Comparison of ENCODE assay signal across 7 cellular contexts in genomic region chr15:40338041-40338657, GRCh38. TPM values are rescaled to one million over a fixed set of nuclear protein-coding genes. Genes with fewer than 3 reads are reported as not detected.
DNase-seq lines count a peak whose midpoint lies in the region; ATAC-seq, FAIRE-seq and TF ChIP-seq lines count a peak whose summit lies in the region.

No MANE protein-coding gene starts in this region.

- no TSS peak for BruUV-seq in IMR-90 (replicated peaks; lab: Mats Ljungman, UMichigan)

- TF ChIP-seq CTCF in IMR-90 (conservative IDR thresholded peaks at IDR 0.05; ENCODE audit: low read depth, low read length) (peak; percentile 69), uterus (IDR thresholded peaks at IDR 0.05) (peak; percentile 41 to 57 (median 55))

- peak overlapping the region; percentile 98 for H3K14ac ChIP-seq in IMR-90 (replicated peaks; ENCODE audit: low read depth, low read length)

- dilution Hi-C loops in IMR-90 (cut with HindIII; ENCODE audit: low sequenced_read_pairs, unreplicated experiment), result no loop called here

- H3K56ac ChIP-seq in IMR-90 (ENCODE audit: extremely low read depth, insufficient read depth, low read length), result peak overlapping the region; percentile 85

- H2BK5ac ChIP-seq in IMR-90 (ENCODE audit: low read depth, low read length, poor library complexity, severe bottlenecking), result peak overlapping the region; percentile 97

- peak overlapping the region; percentile 97 to 98 for H4K8ac ChIP-seq in IMR-90 (ENCODE audit: low read depth in 2 of 2, low read length in 2 of 2)

- peak overlapping the region; percentile 100 for H4K91ac ChIP-seq in IMR-90 (ENCODE audit: insufficient read depth, low read depth, low read length)

- peak; percentile 96 for DNase-seq in GM12891 (ENCODE audit: insufficient read length, low spot score)
- peak; percentile 60 for DNase-seq in IMR-90
- DNase-seq in SJCRH30, result peak; percentile 87 to 89
- peak; percentile 22 for DNase-seq in activated gamma-delta T cell (lab: John Stamatoyannopoulos, UW)
- peak; percentile 90 for DNase-seq in germinal center (ENCODE audit: low spot score)
- DNase-seq in posterior vena cava (ENCODE audit: low spot score), result peak; percentile 87
- DNase-seq in uterus, result peak; percentile 55 to 69

- FAIRE-seq in GM12891 (lab: Jason Lieb, UNC), result peak; percentile 94

- TF ChIP-seq POLR2A in GM12891 (IDR thresholded peaks at IDR 0.05; ENCODE audit: low read depth, low read length) (no peak), IMR-90 (IDR thresholded peaks at IDR 0.05; ENCODE audit: low read depth, low read length) (no peak), uterus (IDR thresholded peaks at IDR 0.05) (no peak)

- in situ Hi-C loops in IMR-90 (cut with MboI; ENCODE audit: low sequenced_read_pairs), result no loop called here

- intact Hi-C loops in IMR-90 (cut with micrococcal nuclease) (no loop called here), posterior vena cava (cut with DNase I) (no loop called here), uterus (cut with DNase I; ENCODE audit: low total_unique reads) (no loop called here)

- no peaks in the 10 kb centered on the region for H3K27me3 ChIP-seq in IMR-90 (ENCODE audit: control insufficient read depth, insufficient read depth, low read length)
- H3K27me3 ChIP-seq in SJCRH30, result no peaks in the 10 kb centered on the region
- no peaks in the 10 kb centered on the region for H3K27me3 ChIP-seq in uterus

- H3K4me1 ChIP-seq in IMR-90 (ENCODE audit: control insufficient read depth, insufficient read depth, low read length) (peaks cover 36% of the 10 kb centered on the region), SJCRH30 (peaks cover 60% of the 10 kb centered on the region), uterus (peaks cover 7 to 26% of the 10 kb centered on the region in 2 donors)

- H3K9me1 ChIP-seq in IMR-90 (ENCODE audit: insufficient read depth, low read length), result peaks cover 21% of the 10 kb centered on the region

- H3K27ac ChIP-seq in IMR-90 (ENCODE audit: insufficient read depth, low read length) (peak overlapping the region; percentile 97), SJCRH30 (peak overlapping the region; percentile 91), uterus (peak overlapping the region; percentile 96 to 97)

- peak overlapping the region; percentile 100 for H2AK9ac ChIP-seq in IMR-90 (replicated peaks; ENCODE audit: low read depth, low read length, poor library complexity)

- H4K20me1 ChIP-seq in IMR-90 (ENCODE audit: insufficient read depth, low read length), result peaks cover 3% of the 10 kb centered on the region; the same call in 1 of the 2 replicates

- H3K9me3 ChIP-seq in IMR-90 (ENCODE audit: control insufficient read depth, insufficient read depth, low read length) (no peaks in the 10 kb centered on the region), SJCRH30 (replicated peaks) (no peaks in the 10 kb centered on the region), uterus (no peaks in the 10 kb centered on the region)

- peaks cover 19% of the 10 kb centered on the region for H3K36me3 ChIP-seq in IMR-90 (ENCODE audit: control insufficient read depth, insufficient read depth, low read length)
- no peaks in the 10 kb centered on the region for H3K36me3 ChIP-seq in SJCRH30
- H3K36me3 ChIP-seq in uterus, result no peaks in the 10 kb centered on the region

- H2AFZ ChIP-seq in IMR-90 (replicated peaks; ENCODE audit: low read length, poor library complexity), result peak overlapping the region; percentile 69

- ATAC-seq in IMR-90 (ENCODE audit: low read depth), result peak; percentile 8; the same call in 1 of the 2 replicates

- H2BK15ac ChIP-seq in IMR-90 (ENCODE audit: low read depth, low read length), result peak overlapping the region; percentile 98; the same call in 2 of the 3 replicates

- H2AK5ac ChIP-seq in IMR-90 (ENCODE audit: low read depth, low read length), result peak overlapping the region; percentile 99

- no CpG with 5 or more reads among the region's 11 CpGs for WGBS in IMR-90 (ENCODE audit: extremely low coverage in 2 of 2, insufficient read length in 1 of 2), 2 experiments

- no peak overlapping the region for H3K4me3 ChIP-seq in IMR-90 (ENCODE audit: insufficient read depth, low read depth, low read length)
- peak overlapping the region; percentile 56 for H3K4me3 ChIP-seq in SJCRH30
- no peak overlapping the region for H3K4me3 ChIP-seq in uterus

- H3K9ac ChIP-seq in IMR-90 (ENCODE audit: low read depth, low read length), result peak overlapping the region; percentile 84

- POLR2A ChIA-PET in IMR-90 (lab: Charles Lee; ENCODE audit: unreplicated experiment), result interaction anchor here (1.5 to 3.3 kb wide), 2 partner anchors 10 to 15 kb away, joined by 3 to 20 read pairs; no protein-coding TSS in a partner anchor

- peak overlapping the region; percentile 96 for H3K23ac ChIP-seq in IMR-90 (ENCODE audit: low read depth, low read length)

- H3K18ac ChIP-seq in IMR-90 (ENCODE audit: low read depth, low read length), result peak overlapping the region; percentile 93

- H3K4me2 ChIP-seq in IMR-90 (ENCODE audit: low read depth, low read length), result peak overlapping the region; percentile 81

- CTCF ChIA-PET in IMR-90 (lab: Yijun Ruan, JAX), result interaction anchor here (0.6 to 2.6 kb wide), 6 partner anchors 11 to 242 kb away, joined by 3 to 18 read pairs (median 5); partner anchors contain the start of genes INAFM2 and KNSTRN

- TF ChIP-seq RAD21 in IMR-90 (IDR thresholded peaks at IDR 0.05; ENCODE audit: low read length), result peak; percentile 76

- H3K4ac ChIP-seq in IMR-90 (ENCODE audit: low read depth, low read length), result peak overlapping the region; percentile 100

- H2BK120ac ChIP-seq in IMR-90 (ENCODE audit: low read depth, low read length), result peak overlapping the region; percentile 98

- H2BK20ac ChIP-seq in IMR-90 (ENCODE audit: low read depth, low read length), result peak overlapping the region; percentile 98

- H4K5ac ChIP-seq in IMR-90 (ENCODE audit: low read depth, low read length), result peak overlapping the region; percentile 94

- H3K79me1 ChIP-seq in IMR-90 (ENCODE audit: low read depth in 1 of 2, low read length in 2 of 2), result peaks cover 27 to 61% of the 10 kb centered on the region in 2 experiments; a peak in 3 of 4 replicates

TF ChIP-seq in GM12891, 5 proteins besides CTCF, POLR2A, EP300 and RAD21:
- TF ChIP-seq POU2F2 (IDR thresholded peaks at IDR 0.05; ENCODE audit: low read depth, low read length) (peak; percentile 34; the same call in 1 of the 2 replicates), SPI1 (IDR thresholded peaks at IDR 0.05; ENCODE audit: low read depth, low read length) (no peak), POLR2AphosphoS5 (IDR thresholded peaks at IDR 0.05; ENCODE audit: low read depth, low read length) (no peak), TAF1 (IDR thresholded peaks at IDR 0.05; ENCODE audit: low read depth, low read length) (no peak), PAX5 (IDR thresholded peaks at IDR 0.05; ENCODE audit: insufficient read depth, low read length, severe bottlenecking) (no peak)

TF ChIP-seq in IMR-90, 13 proteins besides CTCF, POLR2A, EP300 and RAD21 (continues in another document):
- no peak for TF ChIP-seq RCOR1 (IDR thresholded peaks at IDR 0.05; ENCODE audit: insufficient replicate concordance, low read length)
- no peak for TF ChIP-seq CHD1 (IDR thresholded peaks at IDR 0.05; ENCODE audit: low read depth, low read length)
- no peak for TF ChIP-seq BHLHE40 (IDR thresholded peaks at IDR 0.05; ENCODE audit: low read depth, low read length)
- TF ChIP-seq MAFK (IDR thresholded peaks at IDR 0.05; ENCODE audit: low read depth, low read length), result no peak
- peak; percentile 66; the same call in 1 of the 2 replicates for TF ChIP-seq MAZ (IDR thresholded peaks at IDR 0.05; ENCODE audit: borderline replicate concordance, low read depth, low read length)
- no peak for TF ChIP-seq FOS (IDR thresholded peaks at IDR 0.05; ENCODE audit: low read depth, low read length)

RNA-seq across cellular contexts. Expression of gene CCDC9B, which starts 2.6 kb away (rescaled TPM):
- 0.06 TPM for polyA plus RNA-seq in GM12891 (2012; ENCODE audit: low read depth, missing spikeins)
- total RNA-seq in IMR-90 (2012; rRNA removed) (19.7 and 30.0 TPM in 2 replicates), posterior vena cava (10 to 100 TPM; 29.2 to 31.2 TPM), uterus (10 to 100 TPM in 1 of 4 donors, 1 to 10 TPM in 3; 2.4 to 43.8 (median 6.6) TPM)
- 26.0 and 30.9 TPM in 2 replicates for polyA plus RNA-seq in IMR-90 (2012; rRNA removed)
- polyA plus RNA-seq in IMR-90 (2012; cell fraction: cytosol; rRNA removed), result 7.0 and 19.7 TPM in 2 replicates
- 52.6 and 88.0 TPM in 2 replicates for polyA plus RNA-seq in IMR-90 (2012; cell fraction: nucleus; rRNA removed; ENCODE audit: low replicate concordance)
- 2.4 and 3.2 TPM in 2 replicates for total RNA-seq in SJCRH30 (2014; rRNA removed; shearing (Covaris generic))

RNA-seq across cellular contexts. Expression of gene PHGR1, which starts 12.7 kb away (rescaled TPM):
- polyA plus RNA-seq in GM12891 (2012; ENCODE audit: low read depth, missing spikeins), result not detected
- total RNA-seq in IMR-90 (2012; rRNA removed), result not detected in 2 replicates
- not detected in 2 replicates for polyA plus RNA-seq in IMR-90 (2012; rRNA removed)
- not detected in 2 replicates for polyA plus RNA-seq in IMR-90 (2012; cell fraction: cytosol; rRNA removed)
- not detected in 2 replicates for polyA plus RNA-seq in IMR-90 (2012; cell fraction: nucleus; rRNA removed; ENCODE audit: low replicate concordance)
- total RNA-seq in SJCRH30 (2014; rRNA removed; shearing (Covaris generic)), result not detected in 2 replicates
- not detected for total RNA-seq in posterior vena cava
- 1 to 10 TPM in 1 of 4 donors, not detected in 3; 1.8 TPM for total RNA-seq in uterus

RNA-seq across cellular contexts. Expression of gene INAFM2, which starts 14.7 kb away (rescaled TPM):
- polyA plus RNA-seq in GM12891 (2012; ENCODE audit: low read depth, missing spikeins), result 3.0 TPM
- total RNA-seq in IMR-90 (2012; rRNA removed) (10.4 and 13.1 TPM in 2 replicates), posterior vena cava (10 to 100 TPM; 25.3 to 27.1 TPM), uterus (10 to 100 TPM in 2 of 4 donors, 1 to 10 TPM in 2; 3.2 to 68.1 (median 8.9) TPM)
- polyA plus RNA-seq in IMR-90 (2012; rRNA removed), result 11.7 and 14.0 TPM in 2 replicates
- polyA plus RNA-seq in IMR-90 (2012; cell fraction: cytosol; rRNA removed), result 4.2 and 6.0 TPM in 2 replicates
- 6.6 and 18.3 TPM in 2 replicates for polyA plus RNA-seq in IMR-90 (2012; cell fraction: nucleus; rRNA removed; ENCODE audit: low replicate concordance)
- total RNA-seq in SJCRH30 (2014; rRNA removed; shearing (Covaris generic)), result 23.4 and 24.1 TPM in 2 replicates

RNA-seq across cellular contexts. Expression of gene DISP2, which starts 19.9 kb away (rescaled TPM):
- 0.35 TPM for polyA plus RNA-seq in GM12891 (2012; ENCODE audit: low read depth, missing spikeins)
- total RNA-seq in IMR-90 (2012; rRNA removed), result under 0.01 and 0.36 TPM in 2 replicates
- 0.34 and 0.42 TPM in 2 replicates for polyA plus RNA-seq in IMR-90 (2012; rRNA removed)
- polyA plus RNA-seq in IMR-90 (2012; cell fraction: cytosol; rRNA removed), result 0.22 and 0.55 TPM in 2 replicates
- 0.41 and 0.76 TPM in 2 replicates for polyA plus RNA-seq in IMR-90 (2012; cell fraction: nucleus; rRNA removed; ENCODE audit: low replicate concordance)
- 0.22 and 0.38 TPM in 2 replicates for total RNA-seq in SJCRH30 (2014; rRNA removed; shearing (Covaris generic))
- total RNA-seq in posterior vena cava, result under 1 TPM; 0.05 to 0.32 TPM
- under 1 TPM in 2 of 4 donors, not detected in 2; 0.14 to 0.85 TPM for total RNA-seq in uterus

RNA-seq across cellular contexts. Expression of gene PLCB2, which starts 30.4 kb away (rescaled TPM):
- polyA plus RNA-seq in GM12891 (2012; ENCODE audit: low read depth, missing spikeins), result 22.2 TPM
- total RNA-seq in IMR-90 (2012; rRNA removed), result 0.18 and 0.28 TPM in 2 replicates
- 0.87 and 1.4 TPM in 2 replicates for polyA plus RNA-seq in IMR-90 (2012; rRNA removed)
- 0.45 and 0.78 TPM in 2 replicates for polyA plus RNA-seq in IMR-90 (2012; cell fraction: cytosol; rRNA removed)
- 2.8 and 3.8 TPM in 2 replicates for polyA plus RNA-seq in IMR-90 (2012; cell fraction: nucleus; rRNA removed; ENCODE audit: low replicate concordance)
- total RNA-seq in SJCRH30 (2014; rRNA removed; shearing (Covaris generic)), result 2.0 and 2.9 TPM in 2 replicates
- 10 to 100 TPM; 20.8 to 29.0 TPM for total RNA-seq in posterior vena cava
- 10 to 100 TPM in 2 of 4 donors, 1 to 10 TPM in 2; 3.5 to 19.0 (median 9.3) TPM for total RNA-seq in uterus

Comparison
In these comparisons a context has a peak if more than half of its experiments do, and no peak if none do; other contexts are left out.
1. DNase-seq: peak in every context shown above with its lines; median percentile 96 in GM12891; 90 in germinal center; 88 in SJCRH30; 87 in posterior vena cava; 62 in uterus; 60 in IMR-90; 22 in activated gamma-delta T cell.